10 cellular contexts compared by ENCODE assay signal in genomic region chr7:106418094-106418493, GRCh38.
DNase-seq lines count a peak whose midpoint lies in the region; ATAC-seq, FAIRE-seq and TF ChIP-seq lines count a peak whose summit lies in the region.
"Had no signal": no experiment of that assay in that cellular context is flagged by ENCODE, and none has a peak within 500 bp of the region (broad histone marks: within the 10 kb centered on the region; RNA-seq: fewer than 3 reads in every experiment).

No MANE protein-coding gene starts in this region.

- peaks cover 9% of the 10 kb centered on the region for H3K36me3 Mint-ChIP-seq in activated T-cell treated with anti-CD3 and anti-CD28 coated beads, Interleukin-2, amount 50 U/mL, for 24 hours (ENCODE audit: low read depth)
- H3K36me3 Mint-ChIP-seq: T-cell had no signal

- WGBS in body of pancreas, 2 donors: 6 to 21% methylated on average over 1 of the region's 1 CpG
- WGBS in transverse colon (ENCODE audit: low coverage in 1 of 2), 2 donors: 67 to 69% methylated on average over 1 of the region's 1 CpG

- no peak for FAIRE-seq in keratinocyte (lab: Jason Lieb, UNC)

- dilution Hi-C loops in keratinocyte (cut with MboI; ENCODE audit: extremely low pct_ligation_motif_present, low sequenced_read_pairs): no loop called here

- no peak overlapping the region for H2AFZ ChIP-seq in keratinocyte (ENCODE audit: control insufficient read depth, low read length)

- H3K36me3 ChIP-seq in body of pancreas (replicated peaks in 1 of 2; ENCODE audit: insufficient read depth in 1 of 2, low read depth in 2 of 2) (no peaks in the 10 kb centered on the region), keratinocyte (ENCODE audit: control insufficient read depth in 2 of 2, extremely low read depth in 1 of 2, insufficient read depth in 2 of 2, low read length in 2 of 2) (no peaks in the 10 kb centered on the region), transverse colon (no peaks in the 10 kb centered on the region)

- peak; percentile 87 for ATAC-seq in body of pancreas
- ATAC-seq: T-cell had no signal

- H3K27ac ChIP-seq in body of pancreas: peak overlapping the region; percentile 28 to 89 (median 78)
- peak overlapping the region; percentile 13 for H3K27ac ChIP-seq in keratinocyte (ENCODE audit: control insufficient read depth, insufficient read depth, low read length)
- H3K27ac ChIP-seq in transverse colon: peak overlapping the region in 2 of 4 donors; percentile 36 to 54

- H3K79me2 ChIP-seq in keratinocyte (ENCODE audit: control insufficient read depth, insufficient read depth, low read length): no peaks in the 10 kb centered on the region

- TF ChIP-seq POLR2A in body of pancreas (IDR thresholded peaks at IDR 0.05) (no peak), transverse colon (IDR thresholded peaks at IDR 0.05) (no peak)

- TF ChIP-seq EP300 in transverse colon (IDR thresholded peaks at IDR 0.05; ENCODE audit: low read depth): peak; percentile 62

- no peak overlapping the region for H3K4me2 ChIP-seq in keratinocyte (ENCODE audit: control insufficient read depth, extremely low read depth, insufficient read depth, low read depth, low read length)

- TF ChIP-seq CTCF in body of pancreas (IDR thresholded peaks at IDR 0.05) (no peak), keratinocyte (optimal IDR thresholded peaks at IDR 0.05 in 1 of 3, IDR thresholded peaks at IDR 0.05 in 1 of 3, conservative IDR thresholded peaks at IDR 0.05 in 1 of 3; ENCODE audit: extremely low read depth in 1 of 3, insufficient read depth in 2 of 3, low read length in 3 of 3) (no peak), transverse colon (IDR thresholded peaks at IDR 0.05) (no peak)

- H3K4me1 Mint-ChIP-seq in activated T-cell treated with anti-CD3 and anti-CD28 coated beads, Interleukin-2, amount 50 U/mL, for 24 hours (ENCODE audit: low read depth): peaks cover 66% of the 10 kb centered on the region
- H3K4me1 Mint-ChIP-seq: T-cell had no signal

- H3K27ac Mint-ChIP-seq in activated T-cell treated with anti-CD3 and anti-CD28 coated beads, Interleukin-2, amount 50 U/mL, for 24 hours: peak overlapping the region; percentile 5
- H3K27ac Mint-ChIP-seq: T-cell had no signal

- peaks cover 56% of the 10 kb centered on the region for H3K4me1 ChIP-seq in body of pancreas
- peaks cover 40% of the 10 kb centered on the region for H3K4me1 ChIP-seq in keratinocyte (ENCODE audit: control insufficient read depth, extremely low read depth, insufficient read depth, low read length)
- peaks cover 0 to 16% (median 8%) of the 10 kb centered on the region in 4 donors for H3K4me1 ChIP-seq in transverse colon

- no peak overlapping the region for H3K4me3 ChIP-seq in body of pancreas
- H3K4me3 ChIP-seq in keratinocyte (ENCODE audit: control insufficient read depth in 2 of 3, extremely low read depth in 1 of 3, insufficient read depth in 2 of 3, low read depth in 1 of 3, low read length in 3 of 3): no peak overlapping the region
- no peak overlapping the region for H3K4me3 ChIP-seq in transverse colon

- H3K9me3 Mint-ChIP-seq in activated T-cell treated with anti-CD3 and anti-CD28 coated beads, Interleukin-2, amount 50 U/mL, for 24 hours: peaks cover 24% of the 10 kb centered on the region

- in situ Hi-C loops in transverse colon (cut with MboI; ENCODE audit: low pct_ligation_motif_present in 1 of 4, low pct_unique_long_range_greater_than_20kb in 1 of 4, low sequenced_read_pairs in 3 of 4): no loop called here

- DNase-seq in activated T-cell treated with anti-CD3 and anti-CD28 coated beads, Interleukin-2, amount 50 U/mL, for 24 hours: no peak
- DNase-seq in activated T-cell treated with anti-CD3 and anti-CD28 coated beads, Interleukin-2, amount 50 U/mL, for 1 hour: no peak
- peak in 3 of 4 donors; percentile 39 to 76 (median 44) for DNase-seq in body of pancreas
- DNase-seq in keratinocyte (ENCODE audit: low read depth, low spot score): no peak
- no peak for DNase-seq in transverse colon
- DNase-seq in posterior cingulate gyrus: no peak
- DNase-seq in NCI-H1105 (lab: John Stamatoyannopoulos, UW): no peak
- DNase-seq in islet precursor cell: no peak
- DNase-seq: ACHN, T-cell had no signal

- H3K9me3 ChIP-seq in body of pancreas (no peaks in the 10 kb centered on the region), keratinocyte (ENCODE audit: control insufficient read depth, low read depth, low read length) (no peaks in the 10 kb centered on the region), transverse colon (peaks cover 5 to 12% of the 10 kb centered on the region in 2 donors)

- H3K27me3 ChIP-seq in body of pancreas (no peaks in the 10 kb centered on the region), keratinocyte (ENCODE audit: control insufficient read depth, extremely low read depth, insufficient read depth, low read length) (no peaks in the 10 kb centered on the region), transverse colon (no peaks in the 10 kb centered on the region)

- peaks cover 10% of the 10 kb centered on the region for H3K27me3 Mint-ChIP-seq in activated T-cell treated with anti-CD3 and anti-CD28 coated beads, Interleukin-2, amount 50 U/mL, for 24 hours

- intact Hi-C loops in body of pancreas (cut with DNase I): no loop called here
- intact Hi-C loops in transverse colon (cut with DNase I; ENCODE audit: low total_unique reads): no loop called here
- intact Hi-C loops in posterior cingulate gyrus (cut with DNase I): no loop called here

- no peak overlapping the region for H3K9ac ChIP-seq in keratinocyte (ENCODE audit: control insufficient read depth, extremely low read depth, insufficient read depth, low read length)

- H3K4me3 Mint-ChIP-seq in activated T-cell treated with anti-CD3 and anti-CD28 coated beads, Interleukin-2, amount 50 U/mL, for 24 hours: no peak overlapping the region
- H3K4me3 Mint-ChIP-seq: T-cell had no signal

- H3K9me1 ChIP-seq in keratinocyte (ENCODE audit: control insufficient read depth, extremely low read depth, insufficient read depth, low read length): no peaks in the 10 kb centered on the region

- no peaks in the 10 kb centered on the region for H4K20me1 ChIP-seq in keratinocyte (ENCODE audit: control insufficient read depth, extremely low read depth, insufficient read depth, low read length)

Comparison
In these comparisons a context has a peak if more than half of its experiments do, and no peak if none do; other contexts are left out.
1. DNase-seq: peak in body of pancreas (3 of 4); none in activated T-cell treated with anti-CD3 and anti-CD28 coated beads, Interleukin-2, amount 50 U/mL, for 24 hours (single experiment), activated T-cell treated with anti-CD3 and anti-CD28 coated beads, Interleukin-2, amount 50 U/mL, for 1 hour (single experiment), keratinocyte (single experiment), transverse colon (single experiment), posterior cingulate gyrus (0 of 10), NCI-H1105 (single experiment) and islet precursor cell (single experiment).